Comparison of ENCODE assay signal across 1 cellular context in the genomic region with DNA sequence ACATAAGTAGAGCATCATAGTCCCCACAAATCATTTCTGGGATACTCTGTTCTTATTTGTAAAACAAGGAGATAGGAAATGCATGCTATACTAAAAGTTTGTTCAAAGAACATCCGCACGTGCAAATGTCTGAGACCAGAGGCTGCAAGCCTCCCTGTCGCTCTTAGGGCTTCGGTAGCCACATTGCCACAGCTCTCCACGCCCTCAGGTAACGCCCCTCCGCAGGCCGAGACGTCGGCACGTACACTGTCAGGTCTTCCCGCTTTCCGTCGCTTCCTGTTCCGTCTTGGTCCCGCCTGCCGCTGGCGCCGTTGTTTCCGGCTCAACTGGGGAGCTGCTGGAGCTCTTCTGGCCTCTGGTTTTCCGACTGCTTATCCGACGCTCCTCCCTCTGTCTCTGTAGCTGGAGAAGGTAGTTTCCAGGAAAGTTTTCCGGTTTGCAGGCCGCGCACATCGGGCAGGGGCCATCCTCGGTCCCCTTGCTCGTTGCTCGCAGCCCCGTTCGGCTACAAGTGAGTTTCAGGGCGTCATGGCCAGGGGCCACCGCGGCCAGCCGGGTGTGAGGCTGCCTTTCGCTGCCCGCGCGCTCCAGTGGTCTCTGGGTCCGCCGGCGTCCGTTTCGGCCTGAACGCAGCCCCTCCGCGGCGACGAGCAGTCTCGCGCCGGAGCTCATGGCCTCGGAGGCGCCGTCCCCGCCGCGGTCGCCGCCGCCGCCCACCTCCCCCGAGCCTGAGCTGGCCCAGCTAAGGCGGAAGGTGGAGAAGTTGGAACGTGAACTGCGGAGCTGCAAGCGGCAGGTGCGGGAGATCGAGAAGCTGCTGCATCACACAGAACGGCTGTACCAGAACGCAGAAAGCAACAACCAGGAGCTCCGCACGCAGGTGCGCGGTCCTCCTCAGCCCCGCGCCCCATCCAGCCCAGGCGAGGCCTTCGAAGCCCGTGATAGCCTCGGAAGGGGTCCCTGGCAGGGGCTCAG.
TF ChIP-seq lines count a peak whose summit lies in the region.

A gene with protein sequence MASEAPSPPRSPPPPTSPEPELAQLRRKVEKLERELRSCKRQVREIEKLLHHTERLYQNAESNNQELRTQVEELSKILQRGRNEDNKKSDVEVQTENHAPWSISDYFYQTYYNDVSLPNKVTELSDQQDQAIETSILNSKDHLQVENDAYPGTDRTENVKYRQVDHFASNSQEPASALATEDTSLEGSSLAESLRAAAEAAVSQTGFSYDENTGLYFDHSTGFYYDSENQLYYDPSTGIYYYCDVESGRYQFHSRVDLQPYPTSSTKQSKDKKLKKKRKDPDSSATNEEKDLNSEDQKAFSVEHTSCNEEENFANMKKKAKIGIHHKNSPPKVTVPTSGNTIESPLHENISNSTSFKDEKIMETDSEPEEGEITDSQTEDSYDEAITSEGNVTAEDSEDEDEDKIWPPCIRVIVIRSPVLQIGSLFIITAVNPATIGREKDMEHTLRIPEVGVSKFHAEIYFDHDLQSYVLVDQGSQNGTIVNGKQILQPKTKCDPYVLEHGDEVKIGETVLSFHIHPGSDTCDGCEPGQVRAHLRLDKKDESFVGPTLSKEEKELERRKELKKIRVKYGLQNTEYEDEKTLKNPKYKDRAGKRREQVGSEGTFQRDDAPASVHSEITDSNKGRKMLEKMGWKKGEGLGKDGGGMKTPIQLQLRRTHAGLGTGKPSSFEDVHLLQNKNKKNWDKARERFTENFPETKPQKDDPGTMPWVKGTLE (plus strand): TSS at position 308 of the 975 bp plus-strand sequence. CDS start 363 bp downstream, at position 671.

TF ChIP-seq in GM12878, 131 proteins besides CTCF, POLR2A, EP300 and RAD21 (continued from another document and continues in another):
- TF ChIP-seq, protein P1, sequence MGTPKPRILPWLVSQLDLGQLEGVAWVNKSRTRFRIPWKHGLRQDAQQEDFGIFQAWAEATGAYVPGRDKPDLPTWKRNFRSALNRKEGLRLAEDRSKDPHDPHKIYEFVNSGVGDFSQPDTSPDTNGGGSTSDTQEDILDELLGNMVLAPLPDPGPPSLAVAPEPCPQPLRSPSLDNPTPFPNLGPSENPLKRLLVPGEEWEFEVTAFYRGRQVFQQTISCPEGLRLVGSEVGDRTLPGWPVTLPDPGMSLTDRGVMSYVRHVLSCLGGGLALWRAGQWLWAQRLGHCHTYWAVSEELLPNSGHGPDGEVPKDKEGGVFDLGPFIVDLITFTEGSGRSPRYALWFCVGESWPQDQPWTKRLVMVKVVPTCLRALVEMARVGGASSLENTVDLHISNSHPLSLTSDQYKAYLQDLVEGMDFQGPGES (IDR thresholded peaks at IDR 0.05): no peak
- TF ChIP-seq CREM (IDR thresholded peaks at IDR 0.05; ENCODE audit: low read depth): peak; percentile 80
- TF ChIP-seq IRF4 (IDR thresholded peaks at IDR 0.05; ENCODE audit: low read depth, low read length): no peak
- TF ChIP-seq SPI1 (IDR thresholded peaks at IDR 0.05; ENCODE audit: borderline replicate concordance, insufficient read depth, low read depth, low read length): no peak; the same call in 1 of the 2 replicates
- peak; percentile 55 for TF ChIP-seq RUNX3 (IDR thresholded peaks at IDR 0.05; ENCODE audit: low read length)
- TF ChIP-seq, protein P2, sequence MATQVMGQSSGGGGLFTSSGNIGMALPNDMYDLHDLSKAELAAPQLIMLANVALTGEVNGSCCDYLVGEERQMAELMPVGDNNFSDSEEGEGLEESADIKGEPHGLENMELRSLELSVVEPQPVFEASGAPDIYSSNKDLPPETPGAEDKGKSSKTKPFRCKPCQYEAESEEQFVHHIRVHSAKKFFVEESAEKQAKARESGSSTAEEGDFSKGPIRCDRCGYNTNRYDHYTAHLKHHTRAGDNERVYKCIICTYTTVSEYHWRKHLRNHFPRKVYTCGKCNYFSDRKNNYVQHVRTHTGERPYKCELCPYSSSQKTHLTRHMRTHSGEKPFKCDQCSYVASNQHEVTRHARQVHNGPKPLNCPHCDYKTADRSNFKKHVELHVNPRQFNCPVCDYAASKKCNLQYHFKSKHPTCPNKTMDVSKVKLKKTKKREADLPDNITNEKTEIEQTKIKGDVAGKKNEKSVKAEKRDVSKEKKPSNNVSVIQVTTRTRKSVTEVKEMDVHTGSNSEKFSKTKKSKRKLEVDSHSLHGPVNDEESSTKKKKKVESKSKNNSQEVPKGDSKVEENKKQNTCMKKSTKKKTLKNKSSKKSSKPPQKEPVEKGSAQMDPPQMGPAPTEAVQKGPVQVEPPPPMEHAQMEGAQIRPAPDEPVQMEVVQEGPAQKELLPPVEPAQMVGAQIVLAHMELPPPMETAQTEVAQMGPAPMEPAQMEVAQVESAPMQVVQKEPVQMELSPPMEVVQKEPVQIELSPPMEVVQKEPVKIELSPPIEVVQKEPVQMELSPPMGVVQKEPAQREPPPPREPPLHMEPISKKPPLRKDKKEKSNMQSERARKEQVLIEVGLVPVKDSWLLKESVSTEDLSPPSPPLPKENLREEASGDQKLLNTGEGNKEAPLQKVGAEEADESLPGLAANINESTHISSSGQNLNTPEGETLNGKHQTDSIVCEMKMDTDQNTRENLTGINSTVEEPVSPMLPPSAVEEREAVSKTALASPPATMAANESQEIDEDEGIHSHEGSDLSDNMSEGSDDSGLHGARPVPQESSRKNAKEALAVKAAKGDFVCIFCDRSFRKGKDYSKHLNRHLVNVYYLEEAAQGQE (IDR thresholded peaks at IDR 0.05; ENCODE audit: low read depth, low read length): no peak
- peak; percentile 31 for TF ChIP-seq SP1 (IDR thresholded peaks at IDR 0.05; ENCODE audit: low read depth, low read length)
- TF ChIP-seq, protein P3, sequence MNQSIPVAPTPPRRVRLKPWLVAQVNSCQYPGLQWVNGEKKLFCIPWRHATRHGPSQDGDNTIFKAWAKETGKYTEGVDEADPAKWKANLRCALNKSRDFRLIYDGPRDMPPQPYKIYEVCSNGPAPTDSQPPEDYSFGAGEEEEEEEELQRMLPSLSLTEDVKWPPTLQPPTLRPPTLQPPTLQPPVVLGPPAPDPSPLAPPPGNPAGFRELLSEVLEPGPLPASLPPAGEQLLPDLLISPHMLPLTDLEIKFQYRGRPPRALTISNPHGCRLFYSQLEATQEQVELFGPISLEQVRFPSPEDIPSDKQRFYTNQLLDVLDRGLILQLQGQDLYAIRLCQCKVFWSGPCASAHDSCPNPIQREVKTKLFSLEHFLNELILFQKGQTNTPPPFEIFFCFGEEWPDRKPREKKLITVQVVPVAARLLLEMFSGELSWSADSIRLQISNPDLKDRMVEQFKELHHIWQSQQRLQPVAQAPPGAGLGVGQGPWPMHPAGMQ (IDR thresholded peaks at IDR 0.05; ENCODE audit: borderline replicate concordance): no peak
- peak; percentile 87 for TF ChIP-seq HDGF (IDR thresholded peaks at IDR 0.05)
- TF ChIP-seq RBBP5 (conservative IDR thresholded peaks at IDR 0.05): no peak
- TF ChIP-seq RB1 (IDR thresholded peaks at IDR 0.05; ENCODE audit: borderline replicate concordance): peak; percentile 45; the same call in 1 of the 2 replicates
- TF ChIP-seq RELA (IDR thresholded peaks at IDR 0.05; ENCODE audit: borderline replicate concordance, partially characterized antibody): no peak
- TF ChIP-seq, protein P4, sequence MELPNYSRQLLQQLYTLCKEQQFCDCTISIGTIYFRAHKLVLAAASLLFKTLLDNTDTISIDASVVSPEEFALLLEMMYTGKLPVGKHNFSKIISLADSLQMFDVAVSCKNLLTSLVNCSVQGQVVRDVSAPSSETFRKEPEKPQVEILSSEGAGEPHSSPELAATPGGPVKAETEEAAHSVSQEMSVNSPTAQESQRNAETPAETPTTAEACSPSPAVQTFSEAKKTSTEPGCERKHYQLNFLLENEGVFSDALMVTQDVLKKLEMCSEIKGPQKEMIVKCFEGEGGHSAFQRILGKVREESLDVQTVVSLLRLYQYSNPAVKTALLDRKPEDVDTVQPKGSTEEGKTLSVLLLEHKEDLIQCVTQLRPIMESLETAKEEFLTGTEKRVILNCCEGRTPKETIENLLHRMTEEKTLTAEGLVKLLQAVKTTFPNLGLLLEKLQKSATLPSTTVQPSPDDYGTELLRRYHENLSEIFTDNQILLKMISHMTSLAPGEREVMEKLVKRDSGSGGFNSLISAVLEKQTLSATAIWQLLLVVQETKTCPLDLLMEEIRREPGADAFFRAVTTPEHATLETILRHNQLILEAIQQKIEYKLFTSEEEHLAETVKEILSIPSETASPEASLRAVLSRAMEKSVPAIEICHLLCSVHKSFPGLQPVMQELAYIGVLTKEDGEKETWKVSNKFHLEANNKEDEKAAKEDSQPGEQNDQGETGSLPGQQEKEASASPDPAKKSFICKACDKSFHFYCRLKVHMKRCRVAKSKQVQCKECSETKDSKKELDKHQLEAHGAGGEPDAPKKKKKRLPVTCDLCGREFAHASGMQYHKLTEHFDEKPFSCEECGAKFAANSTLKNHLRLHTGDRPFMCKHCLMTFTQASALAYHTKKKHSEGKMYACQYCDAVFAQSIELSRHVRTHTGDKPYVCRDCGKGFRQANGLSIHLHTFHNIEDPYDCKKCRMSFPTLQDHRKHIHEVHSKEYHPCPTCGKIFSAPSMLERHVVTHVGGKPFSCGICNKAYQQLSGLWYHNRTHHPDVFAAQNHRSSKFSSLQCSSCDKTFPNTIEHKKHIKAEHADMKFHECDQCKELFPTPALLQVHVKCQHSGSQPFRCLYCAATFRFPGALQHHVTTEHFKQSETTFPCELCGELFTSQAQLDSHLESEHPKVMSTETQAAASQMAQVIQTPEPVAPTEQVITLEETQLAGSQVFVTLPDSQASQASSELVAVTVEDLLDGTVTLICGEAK (IDR thresholded peaks at IDR 0.05; ENCODE audit: borderline replicate concordance): peak; percentile 92
- TF ChIP-seq, protein P5, sequence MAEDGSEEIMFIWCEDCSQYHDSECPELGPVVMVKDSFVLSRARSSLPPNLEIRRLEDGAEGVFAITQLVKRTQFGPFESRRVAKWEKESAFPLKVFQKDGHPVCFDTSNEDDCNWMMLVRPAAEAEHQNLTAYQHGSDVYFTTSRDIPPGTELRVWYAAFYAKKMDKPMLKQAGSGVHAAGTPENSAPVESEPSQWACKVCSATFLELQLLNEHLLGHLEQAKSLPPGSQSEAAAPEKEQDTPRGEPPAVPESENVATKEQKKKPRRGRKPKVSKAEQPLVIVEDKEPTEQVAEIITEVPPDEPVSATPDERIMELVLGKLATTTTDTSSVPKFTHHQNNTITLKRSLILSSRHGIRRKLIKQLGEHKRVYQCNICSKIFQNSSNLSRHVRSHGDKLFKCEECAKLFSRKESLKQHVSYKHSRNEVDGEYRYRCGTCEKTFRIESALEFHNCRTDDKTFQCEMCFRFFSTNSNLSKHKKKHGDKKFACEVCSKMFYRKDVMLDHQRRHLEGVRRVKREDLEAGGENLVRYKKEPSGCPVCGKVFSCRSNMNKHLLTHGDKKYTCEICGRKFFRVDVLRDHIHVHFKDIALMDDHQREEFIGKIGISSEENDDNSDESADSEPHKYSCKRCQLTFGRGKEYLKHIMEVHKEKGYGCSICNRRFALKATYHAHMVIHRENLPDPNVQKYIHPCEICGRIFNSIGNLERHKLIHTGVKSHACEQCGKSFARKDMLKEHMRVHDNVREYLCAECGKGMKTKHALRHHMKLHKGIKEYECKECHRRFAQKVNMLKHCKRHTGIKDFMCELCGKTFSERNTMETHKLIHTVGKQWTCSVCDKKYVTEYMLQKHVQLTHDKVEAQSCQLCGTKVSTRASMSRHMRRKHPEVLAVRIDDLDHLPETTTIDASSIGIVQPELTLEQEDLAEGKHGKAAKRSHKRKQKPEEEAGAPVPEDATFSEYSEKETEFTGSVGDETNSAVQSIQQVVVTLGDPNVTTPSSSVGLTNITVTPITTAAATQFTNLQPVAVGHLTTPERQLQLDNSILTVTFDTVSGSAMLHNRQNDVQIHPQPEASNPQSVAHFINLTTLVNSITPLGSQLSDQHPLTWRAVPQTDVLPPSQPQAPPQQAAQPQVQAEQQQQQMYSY (CRISPR knock-in tag; IDR thresholded peaks at IDR 0.05): no peak
- TF ChIP-seq ZZZ3 (IDR thresholded peaks at IDR 0.05; ENCODE audit: control insufficient read depth, insufficient read length, low read depth): no peak
- no peak for TF ChIP-seq MEF2A (IDR thresholded peaks at IDR 0.05; ENCODE audit: insufficient read depth, low read depth, low read length)
- TF ChIP-seq, protein P6, sequence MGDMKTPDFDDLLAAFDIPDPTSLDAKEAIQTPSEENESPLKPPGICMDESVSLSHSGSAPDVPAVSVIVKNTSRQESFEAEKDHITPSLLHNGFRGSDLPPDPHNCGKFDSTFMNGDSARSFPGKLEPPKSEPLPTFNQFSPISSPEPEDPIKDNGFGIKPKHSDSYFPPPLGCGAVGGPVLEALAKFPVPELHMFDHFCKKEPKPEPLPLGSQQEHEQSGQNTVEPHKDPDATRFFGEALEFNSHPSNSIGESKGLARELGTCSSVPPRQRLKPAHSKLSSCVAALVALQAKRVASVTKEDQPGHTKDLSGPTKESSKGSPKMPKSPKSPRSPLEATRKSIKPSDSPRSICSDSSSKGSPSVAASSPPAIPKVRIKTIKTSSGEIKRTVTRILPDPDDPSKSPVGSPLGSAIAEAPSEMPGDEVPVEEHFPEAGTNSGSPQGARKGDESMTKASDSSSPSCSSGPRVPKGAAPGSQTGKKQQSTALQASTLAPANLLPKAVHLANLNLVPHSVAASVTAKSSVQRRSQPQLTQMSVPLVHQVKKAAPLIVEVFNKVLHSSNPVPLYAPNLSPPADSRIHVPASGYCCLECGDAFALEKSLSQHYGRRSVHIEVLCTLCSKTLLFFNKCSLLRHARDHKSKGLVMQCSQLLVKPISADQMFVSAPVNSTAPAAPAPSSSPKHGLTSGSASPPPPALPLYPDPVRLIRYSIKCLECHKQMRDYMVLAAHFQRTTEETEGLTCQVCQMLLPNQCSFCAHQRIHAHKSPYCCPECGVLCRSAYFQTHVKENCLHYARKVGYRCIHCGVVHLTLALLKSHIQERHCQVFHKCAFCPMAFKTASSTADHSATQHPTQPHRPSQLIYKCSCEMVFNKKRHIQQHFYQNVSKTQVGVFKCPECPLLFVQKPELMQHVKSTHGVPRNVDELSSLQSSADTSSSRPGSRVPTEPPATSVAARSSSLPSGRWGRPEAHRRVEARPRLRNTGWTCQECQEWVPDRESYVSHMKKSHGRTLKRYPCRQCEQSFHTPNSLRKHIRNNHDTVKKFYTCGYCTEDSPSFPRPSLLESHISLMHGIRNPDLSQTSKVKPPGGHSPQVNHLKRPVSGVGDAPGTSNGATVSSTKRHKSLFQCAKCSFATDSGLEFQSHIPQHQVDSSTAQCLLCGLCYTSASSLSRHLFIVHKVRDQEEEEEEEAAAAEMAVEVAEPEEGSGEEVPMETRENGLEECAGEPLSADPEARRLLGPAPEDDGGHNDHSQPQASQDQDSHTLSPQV (IDR thresholded peaks at IDR 0.05): no peak
- no peak; a peak in 1 of 4 replicates for TF ChIP-seq ETV6 (conservative IDR thresholded peaks at IDR 0.05 in 1 of 2, IDR thresholded peaks at IDR 0.05 in 1 of 2; ENCODE audit: borderline replicate concordance in 1 of 2, low read depth in 1 of 2)
- TF ChIP-seq SMC3 (IDR thresholded peaks at IDR 0.05; ENCODE audit: borderline replicate concordance, low read length): no peak
- TF ChIP-seq YBX1 (IDR thresholded peaks at IDR 0.05): no peak
- TF ChIP-seq, protein P7, sequence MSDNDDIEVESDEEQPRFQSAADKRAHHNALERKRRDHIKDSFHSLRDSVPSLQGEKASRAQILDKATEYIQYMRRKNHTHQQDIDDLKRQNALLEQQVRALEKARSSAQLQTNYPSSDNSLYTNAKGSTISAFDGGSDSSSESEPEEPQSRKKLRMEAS (IDR thresholded peaks at IDR 0.05; ENCODE audit: low read depth, low read length): peak; percentile 81
- TF ChIP-seq TCF7 (IDR thresholded peaks at IDR 0.05; ENCODE audit: borderline replicate concordance): no peak
- no peak for TF ChIP-seq RAD51 (IDR thresholded peaks at IDR 0.05)
- TF ChIP-seq, protein P8, sequence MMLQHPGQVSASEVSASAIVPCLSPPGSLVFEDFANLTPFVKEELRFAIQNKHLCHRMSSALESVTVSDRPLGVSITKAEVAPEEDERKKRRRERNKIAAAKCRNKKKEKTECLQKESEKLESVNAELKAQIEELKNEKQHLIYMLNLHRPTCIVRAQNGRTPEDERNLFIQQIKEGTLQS (IDR thresholded peaks at IDR 0.05; ENCODE audit: borderline replicate concordance, extremely low read depth, low read depth, low read length): no peak
- TF ChIP-seq BMI1 (IDR thresholded peaks at IDR 0.05; ENCODE audit: borderline replicate concordance): no peak
- no peak; the same call in 1 of the 3 replicates for TF ChIP-seq POU2F2 (IDR thresholded peaks at IDR 0.05; ENCODE audit: borderline replicate concordance, low read depth, low read length)
- no peak for TF ChIP-seq CHD1 (IDR thresholded peaks at IDR 0.05; ENCODE audit: low read depth, low read length)
- TF ChIP-seq HDAC6 (IDR thresholded peaks at IDR 0.05; ENCODE audit: unreplicated experiment): no peak
